Comparison of ENCODE assay signal across 2 cellular contexts in the genomic region with DNA sequence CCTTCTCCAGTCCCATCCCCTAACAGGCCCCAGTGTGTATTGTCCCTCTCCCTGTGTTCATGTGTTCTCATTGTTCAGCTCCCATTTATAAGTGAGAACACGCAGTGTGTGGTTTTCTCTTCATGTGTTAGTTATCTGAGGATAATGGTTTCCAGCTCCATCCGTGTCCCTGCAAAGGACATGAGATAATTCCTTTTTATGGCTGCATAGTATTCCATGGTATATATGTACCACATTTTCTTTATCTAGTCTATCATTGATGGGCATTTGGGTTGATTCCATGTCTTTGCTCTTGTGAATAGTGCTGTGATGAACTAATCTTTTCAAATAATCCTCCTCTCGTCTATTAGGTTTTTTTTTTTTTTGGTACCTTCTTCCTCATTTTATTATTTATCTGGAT. TPM values are rescaled to one million over a fixed set of nuclear protein-coding genes. Genes with fewer than 3 reads are reported as not detected.
"Had no signal": no experiment of that assay in that cellular context is flagged by ENCODE, and none has a peak within 500 bp of the region (broad histone marks: within the 10 kb centered on the region; RNA-seq: fewer than 3 reads in every experiment).

No MANE protein-coding gene starts in this region.

RNA-seq across cellular contexts. Expression of a gene that starts 25.9 kb away (rescaled TPM):
- total RNA-seq: HepG2, HT-29 had no signal
- polyA plus RNA-seq: HepG2 had no signal
